Comparison of ENCODE assay signal across 3 cellular contexts in genomic region chr1:240942901-240943300, GRCh38.
"Had no signal": no experiment of that assay in that cellular context is flagged by ENCODE, and none has a peak within 500 bp of the region (broad histone marks: within the 10 kb centered on the region; RNA-seq: fewer than 3 reads in every experiment).

No MANE protein-coding gene starts in this region.

- DNase-seq: GDM1, GF-D8 had no signal

- ATAC-seq: GM12878 had no signal

- H3K4me3 ChIP-seq: GM12878 had no signal
